Comparison of ENCODE assay signal across 11 cellular contexts in genomic region chr6:70145178-70145577, GRCh38.
"Had no signal": no experiment of that assay in that cellular context is flagged by ENCODE, and none has a peak within 500 bp of the region (broad histone marks: within the 10 kb centered on the region; RNA-seq: fewer than 3 reads in every experiment).

No MANE protein-coding gene starts in this region.

- DNase-seq: GM23248, GOT3, H7, H9, HCEC 1CT, HFFc6 had no signal

- FAIRE-seq: H1, H54 had no signal

- H3K4me2 ChIP-seq: GM23338 had no signal

- H3K4me3 ChIP-seq: GM23248, GM23338, HAP-1 had no signal

- H3K9me3 ChIP-seq: HAP-1 had no signal

- H2AFZ ChIP-seq: GM23248, GM23338 had no signal

- H3K36me3 ChIP-seq: HAP-1 had no signal

- H3K9ac ChIP-seq: GM23248 had no signal

- H3K27ac ChIP-seq: GM23248 had no signal

- ATAC-seq: GM23338, HCT116 had no signal
